Comparison of ENCODE assay signal across 1 cellular context in genomic region chr6:150138638-150139037, GRCh38.
TF ChIP-seq lines count a peak whose summit lies in the region.

No MANE protein-coding gene starts in this region.

TF ChIP-seq in HEK293, 187 proteins besides CTCF, POLR2A, EP300 and RAD21 (continued from another document):
- no peak for TF ChIP-seq ZBTB49 (tag by site-specific recombination; IDR thresholded peaks at IDR 0.05; ENCODE audit: low read depth)
- TF ChIP-seq PBX3 (CRISPR knock-in tag; IDR thresholded peaks at IDR 0.05): no peak
- TF ChIP-seq ZNF670 (tag by site-specific recombination; IDR thresholded peaks at IDR 0.05; ENCODE audit: low read depth): no peak
- TF ChIP-seq ZNF335 (tag by site-specific recombination; conservative IDR thresholded peaks at IDR 0.05): no peak
